Comparison of ENCODE assay signal across 26 cellular contexts in genomic region chr11:118170231-118170630, GRCh38. TPM values are rescaled to one million over a fixed set of nuclear protein-coding genes. Genes with fewer than 3 reads are reported as not detected.
A peak's percentile ranks its signal among the peaks of the same experiment; 100 is the strongest.
DNase-seq lines count a peak whose midpoint lies in the region; ATAC-seq, FAIRE-seq and TF ChIP-seq lines count a peak whose summit lies in the region.
"Had no signal": no experiment of that assay in that cellular context is flagged by ENCODE, and none has a peak within 500 bp of the region (broad histone marks: within the 10 kb centered on the region; RNA-seq: fewer than 3 reads in every experiment).

No MANE protein-coding gene starts in this region.

- FAIRE-seq in H1 (lab: Jason Lieb, UNC) = no peak
- FAIRE-seq: A204.1, D721Med, G401.6, GM12891, GM19239 had no signal

- no peak overlapping the region for H2BK5ac ChIP-seq in H1 (ENCODE audit: low read depth, low read length)

- peak overlapping the region; percentile 22 for H3K4ac ChIP-seq in H1 (replicated peaks; ENCODE audit: insufficient read length, low read depth, low read length)

- TF ChIP-seq POLR2A in H1 (IDR thresholded peaks at IDR 0.05; ENCODE audit: control extremely low read depth in 1 of 2, low read depth in 2 of 2, low read length in 2 of 2) = no peak

- peaks cover 5% of the 10 kb centered on the region for H3K27me3 Mint-ChIP-seq in activated T-helper 17 cell treated with anti-CD3 and anti-CD28 coated beads, Interleukin-2, amount 50 U/mL, for 72 hours
- H3K27me3 Mint-ChIP-seq in neural progenitor cell (ENCODE audit: insufficient read depth, low read depth) = peaks cover 53% of the 10 kb centered on the region

- no peak for ATAC-seq in RWPE2 (ENCODE audit: low read depth)
- ATAC-seq in activated T-helper 17 cell treated with anti-CD3 and anti-CD28 coated beads, Interleukin-2, amount 50 U/mL, for 72 hours (replicated peaks) = no peak

- no peak overlapping the region for H3K27ac ChIP-seq in RWPE2 (ENCODE audit: poor library complexity, severe bottlenecking)
- H3K27ac ChIP-seq in H1 (ENCODE audit: low read depth, low read length) = no peak overlapping the region
- H3K27ac ChIP-seq in neural progenitor cell = no peak overlapping the region
- H3K27ac ChIP-seq: BLaER1 had no signal

- no peak overlapping the region for H3K18ac ChIP-seq in H1 (ENCODE audit: extremely low read depth, low read length)

- H3K4me3 ChIP-seq in RWPE2 (ENCODE audit: severe bottlenecking) (no peak overlapping the region), H1 (ENCODE audit: extremely low read depth in 1 of 4, insufficient read depth in 2 of 4, low read depth in 3 of 4, low read length in 4 of 4) (no peak overlapping the region), neural progenitor cell (no peak overlapping the region), MG63 (no peak overlapping the region)
- H3K4me3 ChIP-seq: BLaER1 had no signal

- peak; percentile 15 for DNase-seq in RWPE2 (ENCODE audit: low spot score)
- DNase-seq in H1 (ENCODE audit: low read depth in 1 of 2, low spot score in 2 of 2) = no peak
- no peak for DNase-seq in neural progenitor cell (ENCODE audit: low spot score)
- DNase-seq in NCI-H82 treated with DMSO at 0.1 percent for 48 hours (lab: John Stamatoyannopoulos, UW; ENCODE audit: unreplicated experiment) = no peak
- no peak for DNase-seq in MG63
- no peak for DNase-seq in NCI-H345 (lab: John Stamatoyannopoulos, UW)
- DNase-seq in cerebellum (ENCODE audit: low spot score) = no peak
- DNase-seq: 8988T; ACHN; BE2C; C1 segment of cervical spinal cord; Caco-2; Calu3; CD4-positive, alpha-beta memory T cell; CD4-positive, CD25-positive, alpha-beta regulatory T cell; GF-D8 had no signal

- no peaks in the 10 kb centered on the region for H3K9me3 Mint-ChIP-seq in activated T-helper 17 cell treated with anti-CD3 and anti-CD28 coated beads, Interleukin-2, amount 50 U/mL, for 72 hours
- no peaks in the 10 kb centered on the region for H3K9me3 Mint-ChIP-seq in neural progenitor cell
- H3K9me3 Mint-ChIP-seq: CD14-positive monocyte; CD4-positive, alpha-beta memory T cell; CD4-positive, CD25-positive, alpha-beta regulatory T cell had no signal

- H3K14ac ChIP-seq in H1 (ENCODE audit: insufficient read length) = no peak overlapping the region

- H3K79me2 ChIP-seq in H1 (ENCODE audit: control insufficient read depth in 1 of 2, insufficient read depth in 2 of 2, low read length in 2 of 2) = no peaks in the 10 kb centered on the region
- no peaks in the 10 kb centered on the region for H3K79me2 ChIP-seq in neural progenitor cell (ENCODE audit: low read depth)

- H3K27me3 ChIP-seq in RWPE2 (ENCODE audit: insufficient read depth, poor library complexity, severe bottlenecking) (no peaks in the 10 kb centered on the region), H1 (replicated peaks in 1 of 4; ENCODE audit: control insufficient read depth in 3 of 4, extremely low read depth in 1 of 4, insufficient read depth in 3 of 4, low read length in 3 of 4) (peaks cover 6 to 81% (median 59%) of the 10 kb centered on the region in 4 experiments), neural progenitor cell (peaks cover 77% of the 10 kb centered on the region), MG63 (no peaks in the 10 kb centered on the region; the same call in 1 of the 2 replicates)
- H3K27me3 ChIP-seq: BLaER1 had no signal

- H3K27ac Mint-ChIP-seq in activated T-helper 17 cell treated with anti-CD3 and anti-CD28 coated beads, Interleukin-2, amount 50 U/mL, for 72 hours = peak overlapping the region; percentile 6
- no peak overlapping the region for H3K27ac Mint-ChIP-seq in neural progenitor cell
- H3K27ac Mint-ChIP-seq: CD14-positive monocyte; CD4-positive, alpha-beta memory T cell had no signal

- H3K4me2 ChIP-seq in H1 (ENCODE audit: insufficient read depth in 1 of 2, low read depth in 2 of 2, low read length in 2 of 2) (no peak overlapping the region; a peak in 2 of 4 replicates), neural progenitor cell (no peak overlapping the region)
- H3K4me2 ChIP-seq: BLaER1 had no signal

- H3K4me1 ChIP-seq in RWPE2 (ENCODE audit: insufficient read depth, poor library complexity, severe bottlenecking) (peaks cover 13% of the 10 kb centered on the region), H1 (replicated peaks in 1 of 4; ENCODE audit: control insufficient read depth in 3 of 4, insufficient read depth in 4 of 4, low read length in 3 of 4) (peaks cover 4 to 25% (median 13%) of the 10 kb centered on the region in 4 experiments), neural progenitor cell (peaks cover 16% of the 10 kb centered on the region)
- H3K4me1 ChIP-seq: BE2C, BLaER1 had no signal

- CTCF ChIA-PET in H1 (lab: Charles Lee; ENCODE audit: partially characterized antibody) = interaction anchor here (0.7 to 8.7 kb wide), 12 partner anchors 11 to 284 kb away, joined by 3 to 245 read pairs (median 9); partner anchors contain the start of genes MPZL2 and SCN4B

- WGBS in H1 (ENCODE audit: extremely low coverage in 1 of 2, insufficient coverage in 1 of 2, insufficient read length in 1 of 2, insufficient replicate concordance in 2 of 2, low coverage in 1 of 2, low lambda C conversion rate in 2 of 2, missing lambda C conversion rate in 1 of 2), 2 experiments = 69% methylated on average over 9 of the region's 9 CpGs; no CpG with 5 or more reads in 1 of the 2 experiments

- H2AFZ ChIP-seq in H1 (ENCODE audit: low read length) = no peak overlapping the region
- H2AFZ ChIP-seq in neural progenitor cell (replicated peaks) = no peak overlapping the region

- H3K79me1 ChIP-seq in H1 (ENCODE audit: low read depth, low read length) = no peaks in the 10 kb centered on the region

- H2BK15ac ChIP-seq in H1 (ENCODE audit: low read length) = peak overlapping the region; percentile 81; the same call in 1 of the 2 replicates

- no peak overlapping the region for H3K9ac ChIP-seq in H1 (replicated peaks in 1 of 4; ENCODE audit: extremely low read depth in 1 of 4, low read depth in 3 of 4, low read length in 3 of 4)
- H3K9ac ChIP-seq in neural progenitor cell = no peak overlapping the region
- H3K9ac ChIP-seq: BLaER1 had no signal

- peaks cover 5% of the 10 kb centered on the region for H3F3A ChIP-seq in neural progenitor cell (ENCODE audit: low read depth)

- no peak overlapping the region for H3K56ac ChIP-seq in H1 (replicated peaks; ENCODE audit: insufficient read length, low read depth, low read length)

- H3K9me3 ChIP-seq in RWPE2 (ENCODE audit: severe bottlenecking) (no peaks in the 10 kb centered on the region), H1 (ENCODE audit: insufficient read depth in 2 of 2, low read depth in 1 of 2, low read length in 1 of 2) (no peaks in the 10 kb centered on the region), neural progenitor cell (ENCODE audit: low read depth) (no peaks in the 10 kb centered on the region), MG63 (no peaks in the 10 kb centered on the region)
- H3K9me3 ChIP-seq: BE2C, BLaER1, Caco-2 had no signal

- no peaks in the 10 kb centered on the region for H3K36me3 ChIP-seq in RWPE2 (ENCODE audit: low read depth)
- H3K36me3 ChIP-seq in H1 (ENCODE audit: control insufficient read depth in 2 of 4, insufficient read depth in 4 of 4, low read length in 3 of 4) = no peaks in the 10 kb centered on the region
- H3K36me3 ChIP-seq in neural progenitor cell = no peaks in the 10 kb centered on the region
- no peaks in the 10 kb centered on the region for H3K36me3 ChIP-seq in MG63
- H3K36me3 ChIP-seq: BE2C, BLaER1 had no signal

- no peak overlapping the region; the same call in 1 of the 2 replicates for H2BK12ac ChIP-seq in H1 (ENCODE audit: low read depth, low read length)

- POLR2A ChIA-PET in H1 (lab: Charles Lee; ENCODE audit: partially characterized antibody) = interaction anchor here (0.7 to 2.0 kb wide), 5 partner anchors 14 to 266 kb away, joined by 3 to 7 read pairs (median 4); partner anchors contain the start of genes KMT2A and SCN4B

- TF ChIP-seq EP300 in H1 (IDR thresholded peaks at IDR 0.05; ENCODE audit: borderline replicate concordance in 1 of 2, low read depth in 2 of 2, low read length in 2 of 2) = no peak

- TF ChIP-seq CTCF in RWPE2 (IDR thresholded peaks at IDR 0.05; ENCODE audit: poor library complexity, severe bottlenecking) = no peak
- no peak for TF ChIP-seq CTCF in H1 (IDR thresholded peaks at IDR 0.05; ENCODE audit: control extremely low read depth in 1 of 3, insufficient read depth in 1 of 3, low read depth in 1 of 3, low read length in 3 of 3)
- TF ChIP-seq CTCF in neural progenitor cell (IDR thresholded peaks at IDR 0.05) = no peak

- no peak overlapping the region for H2AK5ac ChIP-seq in H1 (ENCODE audit: low read depth, low read length)

- no peak overlapping the region for H4K5ac ChIP-seq in H1 (ENCODE audit: insufficient read length, low read depth, low read length)

- H2BK120ac ChIP-seq in H1 (replicated peaks; ENCODE audit: low read depth, low read length) = no peak overlapping the region

- H3K23me2 ChIP-seq in H1 (ENCODE audit: low read depth, low read length) = peaks cover 2% of the 10 kb centered on the region

- no peaks in the 10 kb centered on the region for H3K36me3 Mint-ChIP-seq in activated T-helper 17 cell treated with anti-CD3 and anti-CD28 coated beads, Interleukin-2, amount 50 U/mL, for 72 hours (ENCODE audit: low read depth)
- no peaks in the 10 kb centered on the region for H3K36me3 Mint-ChIP-seq in neural progenitor cell
- H3K36me3 Mint-ChIP-seq: CD14-positive monocyte; CD4-positive, alpha-beta memory T cell; CD4-positive, CD25-positive, alpha-beta regulatory T cell had no signal

- H3K4me3 Mint-ChIP-seq in activated T-helper 17 cell treated with anti-CD3 and anti-CD28 coated beads, Interleukin-2, amount 50 U/mL, for 72 hours = no peak overlapping the region
- peak overlapping the region; percentile 31 for H3K4me3 Mint-ChIP-seq in neural progenitor cell
- H3K4me3 Mint-ChIP-seq: CD14-positive monocyte; CD4-positive, CD25-positive, alpha-beta regulatory T cell had no signal

- H3K23ac ChIP-seq in H1 (ENCODE audit: insufficient read length) = no peak overlapping the region

- no peak overlapping the region for H4K91ac ChIP-seq in H1 (replicated peaks; ENCODE audit: insufficient read length, low read length)

- no peaks in the 10 kb centered on the region for H3K4me1 Mint-ChIP-seq in activated T-helper 17 cell treated with anti-CD3 and anti-CD28 coated beads, Interleukin-2, amount 50 U/mL, for 72 hours
- peaks cover 17% of the 10 kb centered on the region for H3K4me1 Mint-ChIP-seq in neural progenitor cell

- no peak for TF ChIP-seq RAD21 in H1 (IDR thresholded peaks at IDR 0.05 in 1 of 2, conservative IDR thresholded peaks at IDR 0.05 in 1 of 2; ENCODE audit: low read depth in 2 of 2, low read length in 2 of 2)

- H2BK20ac ChIP-seq in H1 (ENCODE audit: low read length) = no peak overlapping the region

- H4K8ac ChIP-seq in H1 (ENCODE audit: extremely low read depth, insufficient read depth, low read length) = no peak overlapping the region; the same call in 1 of the 2 replicates

- H4K20me1 ChIP-seq in H1 (replicated peaks in 1 of 2; ENCODE audit: control insufficient read depth in 1 of 2, insufficient read depth in 2 of 2, low read length in 2 of 2) (no peaks in the 10 kb centered on the region), neural progenitor cell (ENCODE audit: low read depth) (no peaks in the 10 kb centered on the region)
- H4K20me1 ChIP-seq: BLaER1 had no signal

RNA-seq across cellular contexts. Expression of gene SCN2B, which starts 6.2 kb away (rescaled TPM):
- total RNA-seq in activated T-helper 17 cell treated with anti-CD3 and anti-CD28 coated beads, Interleukin-2, amount 50 U/mL, for 72 hours = under 1 TPM in 1 of 2 donors, not detected in 1; 0.11 TPM
- 0.13 and 0.24 TPM in 2 replicates for total RNA-seq in H1 (2021; fragmentation: NEBNext Ultra II Directional; extraction: Animal tissue kit (Norgen Biotek cat#: 25700))
- polyA plus RNA-seq in H1 (2011; rRNA removed) = 0.09 and 0.14 TPM in 2 replicates
- polyA plus RNA-seq in H1 (2011; cell fraction: cytosol; rRNA removed) = 0.17 TPM
- 0.10 TPM for polyA plus RNA-seq in H1 (2011; cell fraction: nucleus; rRNA removed)
- 0.17 to 0.28 TPM (median 0.20 TPM) in 4 replicates for polyA plus RNA-seq in H1 (2012, experiment 1 of 2)
- polyA plus RNA-seq in H1 (2012, experiment 2 of 2) = 0.20 TPM
- 0.12 TPM for polyA plus RNA-seq in H1 (2013, experiment 1 of 2)
- 0.13 TPM for polyA plus RNA-seq in H1 (2013, experiment 2 of 2)
- polyA minus RNA-seq in H1 (2011; rRNA and poly(A)+ RNA removed) = 0.22 and 0.34 TPM in 2 replicates
- polyA minus RNA-seq in H1 (2011; cell fraction: cytosol; rRNA and poly(A)+ RNA removed) = 0.51 TPM
- polyA minus RNA-seq in H1 (2011; cell fraction: nucleus; rRNA and poly(A)+ RNA removed) = 0.30 TPM
- total RNA-seq in neural progenitor cell (ENCODE audit: low replicate concordance) (0.15 and 0.37 TPM in 2 replicates), cerebellum (4.2 TPM)
- not detected in 2 replicates for total RNA-seq in MG63 (2014; rRNA removed; shearing (Covaris generic); ENCODE audit: low replicate concordance)
- total RNA-seq: A673; Caco-2; Calu3; CD4-positive, alpha-beta memory T cell; CD4-positive, CD25-positive, alpha-beta regulatory T cell had no signal
- polyA plus RNA-seq: CD14-positive monocyte; CD4-positive, alpha-beta memory T cell; CD4-positive, CD25-positive, alpha-beta regulatory T cell had no signal

RNA-seq across cellular contexts. Expression of gene SCN4B, which starts 17.6 kb away (rescaled TPM):
- total RNA-seq in activated T-helper 17 cell treated with anti-CD3 and anti-CD28 coated beads, Interleukin-2, amount 50 U/mL, for 72 hours = 1 to 10 TPM in 1 of 2 donors, under 1 TPM in 1; 0.09 to 3.3 TPM
- 2.0 and 2.8 TPM in 2 replicates for total RNA-seq in H1 (2021; fragmentation: NEBNext Ultra II Directional; extraction: Animal tissue kit (Norgen Biotek cat#: 25700))
- polyA plus RNA-seq in H1 (2011; rRNA removed) = 4.1 and 4.9 TPM in 2 replicates
- polyA plus RNA-seq in H1 (2011; cell fraction: cytosol; rRNA removed) = 5.6 TPM
- polyA plus RNA-seq in H1 (2011; cell fraction: nucleus; rRNA removed) = 8.7 TPM
- polyA plus RNA-seq in H1 (2012, experiment 1 of 2) = 3.1 to 5.9 TPM (median 4.8 TPM) in 4 replicates
- polyA plus RNA-seq in H1 (2012, experiment 2 of 2) = 3.8 TPM
- 1.0 TPM for polyA plus RNA-seq in H1 (2013, experiment 1 of 2)
- polyA plus RNA-seq in H1 (2013, experiment 2 of 2) = 1.2 TPM
- polyA minus RNA-seq in H1 (2011; rRNA and poly(A)+ RNA removed) = 4.6 and 6.5 TPM in 2 replicates
- polyA minus RNA-seq in H1 (2011; cell fraction: cytosol; rRNA and poly(A)+ RNA removed) = 4.6 TPM
- 5.1 TPM for polyA minus RNA-seq in H1 (2011; cell fraction: nucleus; rRNA and poly(A)+ RNA removed)
- total RNA-seq in neural progenitor cell (ENCODE audit: low replicate concordance) = 3.6 and 7.1 TPM in 2 replicates
- total RNA-seq in MG63 (2014; rRNA removed; shearing (Covaris generic); ENCODE audit: low replicate concordance) = 0.23 and 0.35 TPM in 2 replicates
- 9.2 TPM for total RNA-seq in cerebellum
- total RNA-seq: Calu3; CD4-positive, alpha-beta memory T cell; CD4-positive, CD25-positive, alpha-beta regulatory T cell had no signal
- polyA plus RNA-seq: CD14-positive monocyte; CD4-positive, alpha-beta memory T cell; CD4-positive, CD25-positive, alpha-beta regulatory T cell had no signal

RNA-seq across cellular contexts. Expression of gene JAML, which starts 54.6 kb away (rescaled TPM):
- 100 to 1,000 TPM in 1 of 2 donors, 10 to 100 TPM in 1; 74.0 to 276 TPM for total RNA-seq in activated T-helper 17 cell treated with anti-CD3 and anti-CD28 coated beads, Interleukin-2, amount 50 U/mL, for 72 hours
- total RNA-seq in H1 (2021; fragmentation: NEBNext Ultra II Directional; extraction: Animal tissue kit (Norgen Biotek cat#: 25700)) = 0.58 and 0.86 TPM in 2 replicates
- 0.05 and 0.12 TPM in 2 replicates for polyA plus RNA-seq in H1 (2011; rRNA removed)
- 0.08 TPM for polyA plus RNA-seq in H1 (2011; cell fraction: cytosol; rRNA removed)
- polyA plus RNA-seq in H1 (2011; cell fraction: nucleus; rRNA removed) = 0.07 TPM
- 0.32 to 0.98 TPM (median 0.44 TPM) in 4 replicates for polyA plus RNA-seq in H1 (2012, experiment 1 of 2)
- polyA plus RNA-seq in H1 (2012, experiment 2 of 2) = 0.50 TPM
- polyA plus RNA-seq in H1 (2013, experiment 1 of 2) = 0.30 TPM
- polyA plus RNA-seq in H1 (2013, experiment 2 of 2) = 0.39 TPM
- 0.03 and 0.17 TPM in 2 replicates for polyA minus RNA-seq in H1 (2011; rRNA and poly(A)+ RNA removed)
- not detected for polyA minus RNA-seq in H1 (2011; cell fraction: cytosol; rRNA and poly(A)+ RNA removed)
- 0.70 TPM for polyA minus RNA-seq in H1 (2011; cell fraction: nucleus; rRNA and poly(A)+ RNA removed)
- 0.09 TPM in 1 of 2 replicates, not detected in the other for total RNA-seq in neural progenitor cell (ENCODE audit: low replicate concordance)
- not detected in 2 replicates for total RNA-seq in MG63 (2014; rRNA removed; shearing (Covaris generic); ENCODE audit: low replicate concordance)
- total RNA-seq in cerebellum = 0.45 TPM
- total RNA-seq: A673, Calu3 had no signal
- polyA plus RNA-seq: AG04450 had no signal

Comparison
In these comparisons a context has a peak if more than half of its experiments do, and no peak if none do; other contexts are left out.
1. RNA of gene JAML, which starts 54.6 kb away (total RNA-seq): 74.0 to 276 TPM in activated T-helper 17 cell treated with anti-CD3 and anti-CD28 coated beads, Interleukin-2, amount 50 U/mL, for 72 hours; 0.58 to 0.86 TPM in H1, 0.45 TPM in cerebellum (single experiment), 0.09 TPM in neural progenitor cell and not detected in MG63; every median in the first group is over 10 times any median in the second.